ENCODE assay signal across 9 cellular contexts in the genomic region with DNA sequence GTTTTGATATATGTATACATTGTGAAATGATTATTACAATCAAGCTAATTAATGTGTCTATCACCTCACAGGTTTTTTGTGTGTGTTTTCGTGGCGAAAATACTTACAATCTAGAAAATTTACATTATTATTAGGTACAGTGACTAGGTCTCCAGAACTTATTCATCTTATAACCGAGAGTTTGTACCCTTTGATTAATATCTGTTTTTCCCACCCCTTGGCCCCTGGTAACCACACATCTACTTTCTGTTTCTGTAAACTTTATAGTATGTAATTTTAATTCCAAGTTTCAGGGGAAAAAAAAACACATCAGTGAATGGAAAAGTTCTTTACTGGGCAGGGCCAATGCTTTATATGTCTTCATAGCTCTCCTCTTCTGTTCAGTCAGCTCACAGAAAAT.
"Had no signal": no experiment of that assay in that cellular context is flagged by ENCODE, and none has a peak within 500 bp of the region (broad histone marks: within the 10 kb centered on the region; RNA-seq: fewer than 3 reads in every experiment).

No MANE protein-coding gene starts in this region.

- H3K36me3 ChIP-seq: HAP-1 had no signal

- H3K27ac Mint-ChIP-seq: HFFc6 had no signal

- H3K9me3 Mint-ChIP-seq: HFFc6 had no signal

- FAIRE-seq: HTR-8/SVneo, K562 had no signal

- H3K4me1 ChIP-seq: HAP-1 had no signal

- H3K4me3 Mint-ChIP-seq: HFFc6 had no signal

- ATAC-seq: HCT116, K562 had no signal

- DNase-seq: GM23248, GOT3, H7, HFFc6, IMR-90 had no signal

- H3K4me3 ChIP-seq: GM23248, HAP-1, K562 had no signal

- H3K9me3 ChIP-seq: HAP-1 had no signal

- H3K27ac ChIP-seq: GM23248 had no signal
